8 cellular contexts compared by ENCODE assay signal in genomic region chr1:229258031-229258850, GRCh38. TPM values are rescaled to one million over a fixed set of nuclear protein-coding genes. Genes with fewer than 3 reads are reported as not detected.
DNase-seq lines count a peak whose midpoint lies in the region; ATAC-seq and TF ChIP-seq lines count a peak whose summit lies in the region.

No MANE protein-coding gene starts in this region.

- intact Hi-C loops in posterior cingulate gyrus (cut with DNase I) (loop anchor here (1.0 to 10.0 kb wide), 2 partner anchors 224 to 257 kb away; no protein-coding TSS in a partner anchor), aorta (cut with DNase I) (loop anchor here (1.0 to 5.0 kb wide), 4 partner anchors 194 to 596 kb away; no protein-coding TSS in a partner anchor)

- WGBS in aorta, 2 donors = 16 to 19% methylated on average over 5 of the region's 5 CpGs

- H3K9me3 ChIP-seq in SK-N-MC (ENCODE audit: low read depth, low read length) = no peaks in the 10 kb centered on the region
- H3K9me3 ChIP-seq in aorta (ENCODE audit: control insufficient read depth, low read length) = no peaks in the 10 kb centered on the region

- peak; percentile 88 for ATAC-seq in aorta (ENCODE audit: low FRiP score)

- no peaks in the 10 kb centered on the region for H3K4me1 ChIP-seq in aorta (ENCODE audit: control insufficient read depth in 1 of 2, insufficient read depth in 2 of 2, low read length in 2 of 2)

- TF ChIP-seq CTCF in LNCAP (IDR thresholded peaks at IDR 0.05) = peak; percentile 85

- H3K27me3 ChIP-seq in aorta (ENCODE audit: control insufficient read depth in 1 of 2, insufficient read depth in 2 of 2, low read length in 1 of 2) = no peaks in the 10 kb centered on the region

- DNase-seq in ELR (ENCODE audit: low read depth) = peak; percentile 74
- peak; percentile 50 for DNase-seq in SK-N-MC (ENCODE audit: low read depth, low spot score)
- peak; percentile 53 for DNase-seq in activated naive CD4-positive, alpha-beta T cell treated with anti-CD3 and anti-CD28 coated beads, Interleukin-2, amount 50 U/mL, for 16 hours
- peak; percentile 89 for DNase-seq in globus pallidus (ENCODE audit: low spot score)
- DNase-seq in posterior cingulate gyrus = peak in 8 of 10 donors; percentile 30 to 93 (median 76)
- peak in 1 of 2 donors; percentile 61 for DNase-seq in aorta
- DNase-seq in mesenteric fat pad (ENCODE audit: low spot score) = no peak

- H3K4me3 ChIP-seq in SK-N-MC (peak overlapping the region; percentile 68), aorta (ENCODE audit: low read length in 2 of 2) (no peak overlapping the region)

- H3K27ac ChIP-seq in SK-N-MC (peak overlapping the region; percentile 44; the same call in 1 of the 2 replicates), aorta (ENCODE audit: low read depth in 1 of 2, low read length in 2 of 2) (no peak overlapping the region)

- peak overlapping the region; percentile 4 for H3K9ac ChIP-seq in SK-N-MC (ENCODE audit: insufficient read length)

- H3K36me3 ChIP-seq in SK-N-MC (ENCODE audit: insufficient read depth, low read length) = no peaks in the 10 kb centered on the region
- no peaks in the 10 kb centered on the region for H3K36me3 ChIP-seq in aorta (ENCODE audit: control insufficient read depth in 1 of 2, insufficient read depth in 2 of 2, low read length in 1 of 2)

RNA-seq across cellular contexts. Expression of gene RAB4A, which starts 12.7 kb away (rescaled TPM):
- total RNA-seq in aorta (10 to 100 TPM; 58.2 to 60.5 TPM), mesenteric fat pad (50.2 TPM)
- polyA plus RNA-seq in aorta = 10 to 100 TPM; 38.1 to 59.1 TPM
